Comparison of ENCODE assay signal across 8 cellular contexts in genomic region chr9:128419061-128419925, GRCh38. TPM values are rescaled to one million over a fixed set of nuclear protein-coding genes. Genes with fewer than 3 reads are reported as not detected.
DNase-seq lines count a peak whose midpoint lies in the region; ATAC-seq and TF ChIP-seq lines count a peak whose summit lies in the region.

No MANE protein-coding gene starts in this region.

- intact Hi-C loops in heart left ventricle (cut with DNase I): loop anchor here in 1 of 10 donors (5.0 kb wide), 1 partner anchor 57 kb away; no protein-coding TSS in a partner anchor
- intact Hi-C loops in left cardiac atrium (cut with DNase I): loop anchor here in 1 of 2 donors (10.0 kb wide), 1 partner anchor 124 kb away; no protein-coding TSS in a partner anchor
- intact Hi-C loops in spleen (cut with DNase I; ENCODE audit: low total_unique reads): no loop called here

- TF ChIP-seq CTCF in heart left ventricle (IDR thresholded peaks at IDR 0.05) (no peak), fibroblast of lung (conservative IDR thresholded peaks at IDR 0.05 in 1 of 2, IDR thresholded peaks at IDR 0.05 in 1 of 2; ENCODE audit: low read depth in 1 of 2, low read length in 2 of 2) (no peak), spleen (IDR thresholded peaks at IDR 0.05 in 8 of 11, conservative IDR thresholded peaks at IDR 0.05 in 3 of 11) (no peak)

- H3K4me3 Mint-ChIP-seq in T-helper 17 cell: peak overlapping the region; percentile 87

- H3K27ac Mint-ChIP-seq in T-helper 17 cell: no peak overlapping the region

- DNase-seq in heart left ventricle: no peak
- no peak for DNase-seq in left cardiac atrium
- DNase-seq in T-helper 17 cell: no peak
- DNase-seq in fibroblast of lung (ENCODE audit: low read depth in 2 of 2): peak; percentile 26 to 45
- DNase-seq in spleen: no peak
- DNase-seq in stimulated activated CD4-positive, alpha-beta T cell treated with anti-CD3 and anti-CD28 coated beads, Interleukin-4, amount 100 ng/mL, for 1 hour: no peak
- no peak for DNase-seq in activated CD4-positive, alpha-beta T cell treated with anti-CD3 and anti-CD28 coated beads for 1 hour

- H2AFZ ChIP-seq in fibroblast of lung (ENCODE audit: low read length): peak overlapping the region; percentile 43

- H3K27me3 ChIP-seq in heart left ventricle (peaks cover 0 to 40% (median 17%) of the 10 kb centered on the region in 9 donors), fibroblast of lung (ENCODE audit: control insufficient read depth, insufficient read depth, low read length) (peaks cover 12% of the 10 kb centered on the region), spleen (replicated peaks in 1 of 7) (peaks cover 0 to 78% (median 29%) of the 10 kb centered on the region in 7 donors)

- 6 to 11% (median 10%) methylated on average over 24 to 28 of the region's 28 CpGs for WGBS in heart left ventricle, 4 donors
- WGBS in spleen, 5 donors: 11 to 18% (median 13%) methylated on average over 19 to 28 of the region's 28 CpGs

- H3K9ac ChIP-seq in fibroblast of lung (ENCODE audit: insufficient read depth, low read length): no peak overlapping the region

- H3K4me1 Mint-ChIP-seq in T-helper 17 cell: peaks cover 12% of the 10 kb centered on the region

- no peaks in the 10 kb centered on the region for H3K79me2 ChIP-seq in fibroblast of lung (ENCODE audit: control insufficient read depth, insufficient read depth, low read length)

- peak overlapping the region; percentile 40 for H3K4me2 ChIP-seq in fibroblast of lung (ENCODE audit: extremely low read depth, insufficient read depth, low read length)

- H3K4me1 ChIP-seq in heart left ventricle (peaks cover 0 to 28% (median 16%) of the 10 kb centered on the region in 12 donors), fibroblast of lung (ENCODE audit: control insufficient read depth, extremely low read depth, insufficient read depth, low read length) (peaks cover 10% of the 10 kb centered on the region), spleen (peaks cover 14 to 30% (median 24%) of the 10 kb centered on the region in 6 donors)

- H3K9me3 ChIP-seq in heart left ventricle (no peaks in the 10 kb centered on the region), T-helper 17 cell (ENCODE audit: control insufficient read depth, low read length, poor library complexity, severe bottlenecking) (no peaks in the 10 kb centered on the region), fibroblast of lung (ENCODE audit: control insufficient read depth, insufficient read depth, low read depth, low read length) (no peaks in the 10 kb centered on the region), spleen (no peaks in the 10 kb centered on the region)

- H3K36me3 ChIP-seq in heart left ventricle: peaks cover 0 to 6% (median 0%) of the 10 kb centered on the region in 9 donors
- H3K36me3 ChIP-seq in fibroblast of lung (ENCODE audit: control insufficient read depth, insufficient read depth, low read length): peaks cover 6% of the 10 kb centered on the region
- H3K36me3 ChIP-seq in spleen: no peaks in the 10 kb centered on the region

- no peaks in the 10 kb centered on the region for H4K20me1 ChIP-seq in fibroblast of lung (ENCODE audit: control insufficient read depth, extremely low read depth, insufficient read depth, low read length)

- TF ChIP-seq POLR2A in heart left ventricle (IDR thresholded peaks at IDR 0.05) (no peak), spleen (IDR thresholded peaks at IDR 0.05) (no peak)

- H3K27me3 Mint-ChIP-seq in T-helper 17 cell: peaks cover 44% of the 10 kb centered on the region

- H3K4me3 ChIP-seq in heart left ventricle (peak overlapping the region in 11 of 12 donors; percentile 56 to 99 (median 92)), fibroblast of lung (replicated peaks in 1 of 4; ENCODE audit: control extremely low read depth in 1 of 4, insufficient read depth in 1 of 4, low read depth in 3 of 4, low read length in 4 of 4) (peak overlapping the region in 1 of 4 experiments; percentile 85), spleen (peak overlapping the region in 6 of 8 donors; percentile 87 to 99 (median 96))

- no peak for ATAC-seq in heart left ventricle
- no peak for ATAC-seq in left cardiac atrium
- no peak for ATAC-seq in T-helper 17 cell
- ATAC-seq in GM21381 (IDR thresholded peaks at IDR 0.05; ENCODE audit: unreplicated experiment): no peak

- H3K36me3 Mint-ChIP-seq in T-helper 17 cell (ENCODE audit: low read depth): peaks cover 8% of the 10 kb centered on the region

- H3K27ac ChIP-seq in heart left ventricle (peak overlapping the region in 1 of 12 donors; percentile 85), fibroblast of lung (ENCODE audit: insufficient read depth, low read length) (no peak overlapping the region), spleen (no peak overlapping the region)

RNA-seq across cellular contexts. Expression of gene CERCAM, which starts 1.4 kb away (rescaled TPM):
- total RNA-seq in heart left ventricle (10 to 100 TPM in 7 of 9 donors, 1 to 10 TPM in 2; 5.9 to 30.0 (median 11.8) TPM), left cardiac atrium (10 to 100 TPM; 19.1 to 22.8 TPM), T-helper 17 cell (under 1 TPM; 0.25 to 0.42 TPM), fibroblast of lung (44.9 and 64.2 TPM in 2 replicates), spleen (10 to 100 TPM in 4 of 7 donors, 1 to 10 TPM in 3; 8.3 to 22.7 (median 10.0) TPM)
- polyA plus RNA-seq in heart left ventricle (10 to 100 TPM in 1 of 2 donors, 1 to 10 TPM in 1; 5.3 to 10.7 TPM), fibroblast of lung (56.9 and 90.5 TPM in 2 replicates), spleen (1 to 10 TPM; 3.8 to 7.4 (median 5.0) TPM)
- polyA plus RNA-seq in fibroblast of lung (2012): 62.3 and 96.2 TPM in 2 replicates
- polyA minus RNA-seq in fibroblast of lung (ENCODE audit: low replicate concordance): 54.4 and 94.8 TPM in 2 replicates

RNA-seq across cellular contexts. Expression of gene ODF2, which starts 36.5 kb away (rescaled TPM):
- total RNA-seq in heart left ventricle (10 to 100 TPM; 10.9 to 20.9 (median 13.7) TPM), left cardiac atrium (10 to 100 TPM; 12.6 to 19.1 TPM), T-helper 17 cell (10 to 100 TPM; 26.2 to 29.1 TPM), fibroblast of lung (17.7 and 20.6 TPM in 2 replicates), spleen (10 to 100 TPM; 25.4 to 37.5 (median 30.9) TPM)
- polyA plus RNA-seq in heart left ventricle (10 to 100 TPM in 1 of 2 donors, 1 to 10 TPM in 1; 8.0 to 25.5 TPM), fibroblast of lung (10.2 and 16.7 TPM in 2 replicates), spleen (10 to 100 TPM; 13.4 to 16.5 (median 15.2) TPM)
- 15.2 and 24.3 TPM in 2 replicates for polyA plus RNA-seq in fibroblast of lung (2012)
- polyA minus RNA-seq in fibroblast of lung (ENCODE audit: low replicate concordance): 18.4 and 20.9 TPM in 2 replicates

RNA-seq across cellular contexts. Expression of gene URM1, which starts 48.1 kb away (rescaled TPM):
- 10 to 100 TPM; 34.4 to 55.5 (median 45.4) TPM for total RNA-seq in heart left ventricle
- 10 to 100 TPM; 30.2 to 85.6 TPM for polyA plus RNA-seq in heart left ventricle
- total RNA-seq in left cardiac atrium: 10 to 100 TPM; 49.8 to 58.0 TPM
- 10 to 100 TPM; 29.5 to 43.3 TPM for total RNA-seq in T-helper 17 cell
- total RNA-seq in fibroblast of lung: 23.6 and 28.6 TPM in 2 replicates
- polyA plus RNA-seq in fibroblast of lung: 35.3 and 43.3 TPM in 2 replicates
- 60.2 and 74.6 TPM in 2 replicates for polyA plus RNA-seq in fibroblast of lung (2012)
- polyA minus RNA-seq in fibroblast of lung (ENCODE audit: low replicate concordance): 103 and 104 TPM in 2 replicates
- total RNA-seq in spleen: 10 to 100 TPM; 32.9 to 58.1 (median 43.8) TPM
- polyA plus RNA-seq in spleen: 10 to 100 TPM; 28.1 to 47.9 (median 47.9) TPM

Comparison
In these comparisons a context has a peak if more than half of its experiments do, and no peak if none do; other contexts are left out.
1. DNase-seq: peak in fibroblast of lung (2 of 2); none in heart left ventricle (0 of 5), left cardiac atrium (single experiment), T-helper 17 cell (0 of 3), spleen (single experiment), stimulated activated CD4-positive, alpha-beta T cell treated with anti-CD3 and anti-CD28 coated beads, Interleukin-4, amount 100 ng/mL, for 1 hour (single experiment) and activated CD4-positive, alpha-beta T cell treated with anti-CD3 and anti-CD28 coated beads for 1 hour (single experiment).
2. RNA of gene CERCAM, which starts 1.4 kb away (total RNA-seq): 44.9 to 64.2 TPM in fibroblast of lung, 19.1 to 22.8 TPM in left cardiac atrium, 5.9 to 30.0 TPM in heart left ventricle and 8.3 to 22.7 TPM in spleen; 0.25 to 0.42 TPM in T-helper 17 cell; every median in the first group is over 4 times any median in the second.